Comparison of ENCODE assay signal across 16 cellular contexts in genomic region chr7:135706038-135706742, GRCh38. TPM values are rescaled to one million over a fixed set of nuclear protein-coding genes. Genes with fewer than 3 reads are reported as not detected.
DNase-seq lines count a peak whose midpoint lies in the region; ATAC-seq and TF ChIP-seq lines count a peak whose summit lies in the region.
"Had no signal": no experiment of that assay in that cellular context is flagged by ENCODE, and none has a peak within 500 bp of the region (broad histone marks: within the 10 kb centered on the region; RNA-seq: fewer than 3 reads in every experiment).

No MANE protein-coding gene starts in this region.

- no peak for TF ChIP-seq CTCF in IMR-90 (conservative IDR thresholded peaks at IDR 0.05; ENCODE audit: low read depth, low read length)
- TF ChIP-seq CTCF in PC-9 (conservative IDR thresholded peaks at IDR 0.05), result no peak
- TF ChIP-seq CTCF in esophagus squamous epithelium (IDR thresholded peaks at IDR 0.05), result peak in 1 of 6 experiments; percentile 6
- TF ChIP-seq CTCF in psoas muscle (IDR thresholded peaks at IDR 0.05), result no peak

- CTCF ChIA-PET in IMR-90 (lab: Yijun Ruan, JAX) (interaction anchor here (0.6 kb wide), 1 partner anchor 11 kb away, joined by 3 read pairs; no protein-coding TSS in a partner anchor), PC-9 (lab: Charles Lee) (no interaction called here)

- intact Hi-C loops in IMR-90 (cut with micrococcal nuclease) (no loop called here), PC-9 (cut with micrococcal nuclease; ENCODE audit: unreplicated experiment) (loop anchor here (2.0 kb wide), 1 partner anchor 27 kb away; no protein-coding TSS in a partner anchor), esophagus squamous epithelium (cut with DNase I) (no loop called here), psoas muscle (cut with DNase I) (loop anchor here in 1 of 2 donors (5.0 kb wide), 1 partner anchor 34 kb away; no protein-coding TSS in a partner anchor)
- intact Hi-C loops in activated T-helper 2 cell treated with anti-CD3 and anti-CD28 coated beads, Interferon-gamma antibody, Interleukin-2, Interleukin-4, amounts not matched to agents 10 μg/mL and 5 μg/mL and 100 μg/mL, durations not matched to agents 14 hours and 24 hours and 36 hours (cut with micrococcal nuclease), result no loop called here

- H3K9ac ChIP-seq in IMR-90 (ENCODE audit: low read depth, low read length), result no peak overlapping the region
- H3K9ac ChIP-seq: GM23248 had no signal

- H3K4me1 Mint-ChIP-seq in activated T-helper 2 cell treated with anti-CD3 and anti-CD28 coated beads, Interferon-gamma antibody, Interleukin-2, Interleukin-4, amounts not matched to agents 10 μg/mL and 5 μg/mL and 100 μg/mL, durations not matched to agents 14 hours and 24 hours and 36 hours (ENCODE audit: low read depth), result no peaks in the 10 kb centered on the region

- no peaks in the 10 kb centered on the region for H3K79me2 ChIP-seq in PC-9 (ENCODE audit: low read depth)

- H3K4ac ChIP-seq in IMR-90 (ENCODE audit: low read depth, low read length), result peak overlapping the region; percentile 42

- peaks cover 10% of the 10 kb centered on the region for H3K4me1 ChIP-seq in IMR-90 (ENCODE audit: control insufficient read depth, insufficient read depth, low read length)
- H3K4me1 ChIP-seq in PC-9 (replicated peaks; ENCODE audit: insufficient read depth), result peaks cover 30% of the 10 kb centered on the region
- H3K4me1 ChIP-seq in esophagus squamous epithelium, result peaks cover 13 to 48% (median 17%) of the 10 kb centered on the region in 3 donors
- no peaks in the 10 kb centered on the region for H3K4me1 ChIP-seq in psoas muscle
- H3K4me1 ChIP-seq: BE2C had no signal

- no TSS peak for BruUV-seq in IMR-90 (replicated peaks; lab: Mats Ljungman, UMichigan)
- no TSS peak for BruUV-seq in PC-9 (replicated peaks; lab: Mats Ljungman, UMichigan)

- H3K27me3 ChIP-seq in IMR-90 (ENCODE audit: control insufficient read depth, insufficient read depth, low read length) (no peaks in the 10 kb centered on the region), PC-9 (ENCODE audit: insufficient read depth, low read depth) (no peaks in the 10 kb centered on the region), esophagus squamous epithelium (no peaks in the 10 kb centered on the region), psoas muscle (ENCODE audit: insufficient read depth in 3 of 3, low read length in 2 of 3) (no peaks in the 10 kb centered on the region)
- H3K27me3 ChIP-seq: BE2C, SJSA1 had no signal

- H3K27ac ChIP-seq in IMR-90 (ENCODE audit: insufficient read depth, low read length) (peak overlapping the region; percentile 7; the same call in 1 of the 2 replicates), PC-9 (peak overlapping the region; percentile 93), esophagus squamous epithelium (peak overlapping the region; percentile 75 to 87 (median 81)), psoas muscle (no peak overlapping the region)
- H3K27ac ChIP-seq: GM23248, SJSA1 had no signal

- no peak overlapping the region for H3K56ac ChIP-seq in IMR-90 (ENCODE audit: extremely low read depth, insufficient read depth, low read length)

- no peak overlapping the region for H3K4me3 Mint-ChIP-seq in activated T-helper 2 cell treated with anti-CD3 and anti-CD28 coated beads, Interferon-gamma antibody, Interleukin-2, Interleukin-4, amounts not matched to agents 10 μg/mL and 5 μg/mL and 100 μg/mL, durations not matched to agents 14 hours and 24 hours and 36 hours (ENCODE audit: low read depth)

- 96% methylated on average over 12 of the region's 20 CpGs; no CpG with 5 or more reads in 1 of the 2 experiments for WGBS in IMR-90 (ENCODE audit: extremely low coverage in 2 of 2, insufficient read length in 1 of 2), 2 experiments
- WGBS in esophagus squamous epithelium, 2 donors, result 64 to 79% methylated on average over 13 to 16 of the region's 20 CpGs
- WGBS in psoas muscle, 3 donors, result 71 to 72% (median 72%) methylated on average over 20 of the region's 20 CpGs

- DNase-seq in IMR-90 (no peak), PC-9 (no peak), esophagus squamous epithelium (lab: John Stamatoyannopoulos, UW) (no peak), psoas muscle (peak in 1 of 2 donors; percentile 16), NCI-H1930 (lab: John Stamatoyannopoulos, UW) (no peak)
- no peak for DNase-seq in activated T-helper 2 cell treated with anti-CD3 and anti-CD28 coated beads, Interferon-gamma antibody, Interleukin-2, Interleukin-4, amounts not matched to agents 10 μg/mL and 5 μg/mL and 100 μg/mL, durations not matched to agents 14 hours and 24 hours and 36 hours (ENCODE audit: low spot score)
- DNase-seq: BE2C; CD4-positive, alpha-beta memory T cell; DMS79 treated with DMSO at 0.1 percent for 48 hours; GM23248; NCI-H345; NCI-H526 treated with DMSO at 0.1 percent for 48 hours had no signal

- no peak overlapping the region; the same call in 1 of the 2 replicates for H3K18ac ChIP-seq in IMR-90 (ENCODE audit: low read depth, low read length)

- no peaks in the 10 kb centered on the region for H3K9me2 ChIP-seq in PC-9 (ENCODE audit: insufficient read depth)

- H2AK5ac ChIP-seq in IMR-90 (ENCODE audit: low read depth, low read length), result peak overlapping the region; percentile 61

- H3K36me3 ChIP-seq in IMR-90 (ENCODE audit: control insufficient read depth, insufficient read depth, low read length) (no peaks in the 10 kb centered on the region), PC-9 (ENCODE audit: low read depth) (no peaks in the 10 kb centered on the region), esophagus squamous epithelium (no peaks in the 10 kb centered on the region), psoas muscle (ENCODE audit: insufficient read depth in 1 of 2, low read depth in 1 of 2) (no peaks in the 10 kb centered on the region)
- H3K36me3 ChIP-seq: BE2C, SJSA1 had no signal

- no peaks in the 10 kb centered on the region for H4K20me1 ChIP-seq in IMR-90 (ENCODE audit: insufficient read depth, low read length)
- H4K20me1 ChIP-seq in PC-9 (ENCODE audit: insufficient read depth), result no peaks in the 10 kb centered on the region

- no peaks in the 10 kb centered on the region; a peak in 1 of 4 replicates for H3K79me1 ChIP-seq in IMR-90 (ENCODE audit: low read depth in 1 of 2, low read length in 2 of 2)

- no peak overlapping the region for H3K27ac Mint-ChIP-seq in activated T-helper 2 cell treated with anti-CD3 and anti-CD28 coated beads, Interferon-gamma antibody, Interleukin-2, Interleukin-4, amounts not matched to agents 10 μg/mL and 5 μg/mL and 100 μg/mL, durations not matched to agents 14 hours and 24 hours and 36 hours

- TF ChIP-seq POLR2A in IMR-90 (IDR thresholded peaks at IDR 0.05; ENCODE audit: low read depth, low read length) (no peak), esophagus squamous epithelium (IDR thresholded peaks at IDR 0.05) (no peak)

- peak overlapping the region; percentile 2 for H2BK5ac ChIP-seq in IMR-90 (ENCODE audit: low read depth, low read length, poor library complexity, severe bottlenecking)

- peak overlapping the region; percentile 24; the same call in 1 of the 2 replicates for H2BK120ac ChIP-seq in IMR-90 (ENCODE audit: low read depth, low read length)

- H3K4me2 ChIP-seq in IMR-90 (ENCODE audit: low read depth, low read length), result no peak overlapping the region
- H3K4me2 ChIP-seq in PC-9, result peak overlapping the region; percentile 77

- H3K23ac ChIP-seq in IMR-90 (ENCODE audit: low read depth, low read length), result no peak overlapping the region; the same call in 1 of the 2 replicates

- in situ Hi-C loops in IMR-90 (cut with MboI; ENCODE audit: low sequenced_read_pairs), result no loop called here

- ATAC-seq in IMR-90 (ENCODE audit: low read depth) (no peak), psoas muscle (peak; percentile 71 to 84 (median 82)), GM21423 (IDR thresholded peaks at IDR 0.05; ENCODE audit: unreplicated experiment) (no peak)
- ATAC-seq: HCT116 had no signal

- H3K9me3 ChIP-seq in IMR-90 (ENCODE audit: control insufficient read depth, insufficient read depth, low read length) (no peaks in the 10 kb centered on the region), PC-9 (ENCODE audit: insufficient read depth, low read depth) (no peaks in the 10 kb centered on the region), esophagus squamous epithelium (no peaks in the 10 kb centered on the region), psoas muscle (no peaks in the 10 kb centered on the region)
- H3K9me3 ChIP-seq: BE2C, SJSA1 had no signal

- no peak overlapping the region for H2AK9ac ChIP-seq in IMR-90 (replicated peaks; ENCODE audit: low read depth, low read length, poor library complexity)

- no peaks in the 10 kb centered on the region for H3K9me3 Mint-ChIP-seq in activated T-helper 2 cell treated with anti-CD3 and anti-CD28 coated beads, Interferon-gamma antibody, Interleukin-2, Interleukin-4, amounts not matched to agents 10 μg/mL and 5 μg/mL and 100 μg/mL, durations not matched to agents 14 hours and 24 hours and 36 hours
- H3K9me3 Mint-ChIP-seq: CD4-positive, alpha-beta memory T cell had no signal

- H4K8ac ChIP-seq in IMR-90 (ENCODE audit: low read depth in 2 of 2, low read length in 2 of 2), result peak overlapping the region in 1 of 2 experiments; percentile 17; a peak in 1 of 4 replicates

- H3K27me3 Mint-ChIP-seq in activated T-helper 2 cell treated with anti-CD3 and anti-CD28 coated beads, Interferon-gamma antibody, Interleukin-2, Interleukin-4, amounts not matched to agents 10 μg/mL and 5 μg/mL and 100 μg/mL, durations not matched to agents 14 hours and 24 hours and 36 hours (ENCODE audit: low read depth), result no peaks in the 10 kb centered on the region
- H3K27me3 Mint-ChIP-seq: CD4-positive, alpha-beta memory T cell had no signal

- no peak overlapping the region for H2BK15ac ChIP-seq in IMR-90 (ENCODE audit: low read depth, low read length)

- 0 out of 2 replicates have a peak overlapping the region, but pooled peaks have one; percentile 29 for H3K14ac ChIP-seq in IMR-90 (replicated peaks; ENCODE audit: low read depth, low read length)

- no peak for TF ChIP-seq RAD21 in IMR-90 (IDR thresholded peaks at IDR 0.05; ENCODE audit: low read length)

- peaks cover 24% of the 10 kb centered on the region for H3F3A ChIP-seq in PC-9 (ENCODE audit: insufficient read depth, low read depth)

- POLR2A ChIA-PET in IMR-90 (lab: Charles Lee; ENCODE audit: unreplicated experiment) (no interaction called here), PC-9 (lab: Charles Lee; ENCODE audit: unreplicated experiment) (interaction anchor here (0.6 kb wide), 1 partner anchor 9 kb away, joined by 4 read pairs; no protein-coding TSS in a partner anchor)

- no peak overlapping the region; the same call in 1 of the 2 replicates for H4K91ac ChIP-seq in IMR-90 (ENCODE audit: insufficient read depth, low read depth, low read length)

- H3K4me3 ChIP-seq in IMR-90 (ENCODE audit: insufficient read depth, low read depth, low read length) (no peak overlapping the region), PC-9 (no peak overlapping the region), esophagus squamous epithelium (peak overlapping the region in 1 of 4 donors; percentile 28), psoas muscle (no peak overlapping the region)
- H3K4me3 ChIP-seq: GM23248, SJSA1 had no signal

- 0 out of 2 replicates have a peak overlapping the region, but pooled peaks have one; percentile 5 for H2BK20ac ChIP-seq in IMR-90 (ENCODE audit: low read depth, low read length)

- dilution Hi-C loops in IMR-90 (cut with HindIII; ENCODE audit: low sequenced_read_pairs, unreplicated experiment), result no loop called here

- H3K36me3 Mint-ChIP-seq in activated T-helper 2 cell treated with anti-CD3 and anti-CD28 coated beads, Interferon-gamma antibody, Interleukin-2, Interleukin-4, amounts not matched to agents 10 μg/mL and 5 μg/mL and 100 μg/mL, durations not matched to agents 14 hours and 24 hours and 36 hours (ENCODE audit: low read depth), result no peaks in the 10 kb centered on the region

- peaks cover 27% of the 10 kb centered on the region for H3K9me1 ChIP-seq in IMR-90 (ENCODE audit: insufficient read depth, low read length)

- H2AFZ ChIP-seq in IMR-90 (replicated peaks; ENCODE audit: low read length, poor library complexity) (no peak overlapping the region), PC-9 (no peak overlapping the region)
- H2AFZ ChIP-seq: GM23248 had no signal

- H4K5ac ChIP-seq in IMR-90 (ENCODE audit: low read depth, low read length), result no peak overlapping the region

RNA-seq across cellular contexts. Expression of gene SLC13A4, which starts 21.8 kb away (rescaled TPM):
- total RNA-seq in IMR-90 (2012; rRNA removed) (0.56 TPM in 1 of 2 replicates, not detected in the other), PC-9 (2021) (not detected in 2 replicates), esophagus squamous epithelium (1 to 10 TPM in 3 of 4 donors, under 1 TPM in 1; under 0.01 to 1.9 (median 1.5) TPM), psoas muscle (not detected)
- polyA plus RNA-seq in IMR-90 (2012; rRNA removed) (0.10 TPM in 1 of 2 replicates, not detected in the other), psoas muscle (under 1 TPM; 0.01 to 0.08 (median 0.03) TPM)
- 0.12 and 0.23 TPM in 2 replicates for polyA plus RNA-seq in IMR-90 (2012; cell fraction: cytosol; rRNA removed)
- polyA plus RNA-seq in IMR-90 (2012; cell fraction: nucleus; rRNA removed; ENCODE audit: low replicate concordance), result 0.16 and 0.32 TPM in 2 replicates
- total RNA-seq in activated T-helper 2 cell treated with anti-CD3 and anti-CD28 coated beads, Interferon-gamma antibody, Interleukin-2, Interleukin-4, amounts not matched to agents 10 μg/mL and 5 μg/mL and 100 μg/mL, durations not matched to agents 14 hours and 24 hours and 36 hours, result not detected in 2 replicates
- total RNA-seq: CD4-positive, alpha-beta memory T cell; HT-29; SJSA1 had no signal

RNA-seq across cellular contexts. Expression of gene FAM180A, which starts 42.4 kb away (rescaled TPM):
- 1.3 and 1.4 TPM in 2 replicates for total RNA-seq in IMR-90 (2012; rRNA removed)
- polyA plus RNA-seq in IMR-90 (2012; rRNA removed), result 2.0 and 2.2 TPM in 2 replicates
- polyA plus RNA-seq in IMR-90 (2012; cell fraction: cytosol; rRNA removed), result 0.35 and 1.9 TPM in 2 replicates
- 0.73 and 1.5 TPM in 2 replicates for polyA plus RNA-seq in IMR-90 (2012; cell fraction: nucleus; rRNA removed; ENCODE audit: low replicate concordance)
- not detected in 2 replicates for total RNA-seq in PC-9 (2021)
- 1 to 10 TPM in 1 of 4 donors, under 1 TPM in 3; 0.38 to 5.0 (median 0.60) TPM for total RNA-seq in esophagus squamous epithelium
- total RNA-seq in psoas muscle, result 1 to 10 TPM in 1 of 4 donors, under 1 TPM in 1, not detected in 2; 0.42 to 1.8 TPM
- under 1 TPM; 0.07 to 0.13 (median 0.12) TPM for polyA plus RNA-seq in psoas muscle
- total RNA-seq in activated T-helper 2 cell treated with anti-CD3 and anti-CD28 coated beads, Interferon-gamma antibody, Interleukin-2, Interleukin-4, amounts not matched to agents 10 μg/mL and 5 μg/mL and 100 μg/mL, durations not matched to agents 14 hours and 24 hours and 36 hours, result not detected in 2 replicates
- total RNA-seq: CD4-positive, alpha-beta memory T cell; HT-29 had no signal
- polyA plus RNA-seq: CD4-positive, alpha-beta memory T cell had no signal

RNA-seq across cellular contexts. Expression of gene STMP1, which starts 43.9 kb away (rescaled TPM):
- total RNA-seq in IMR-90 (2012; rRNA removed) (6.1 and 11.9 TPM in 2 replicates), PC-9 (2021) (60.4 and 77.0 TPM in 2 replicates), esophagus squamous epithelium (10 to 100 TPM; 19.2 to 25.6 (median 23.1) TPM), psoas muscle (10 to 100 TPM; 23.9 to 28.0 (median 24.9) TPM)
- polyA plus RNA-seq in IMR-90 (2012; rRNA removed) (22.5 and 28.3 TPM in 2 replicates), psoas muscle (10 to 100 TPM; 17.1 to 42.0 (median 25.8) TPM)
- 5.2 and 13.9 TPM in 2 replicates for polyA plus RNA-seq in IMR-90 (2012; cell fraction: cytosol; rRNA removed)
- 1.3 and 9.0 TPM in 2 replicates for polyA plus RNA-seq in IMR-90 (2012; cell fraction: nucleus; rRNA removed; ENCODE audit: low replicate concordance)
- 24.3 and 25.1 TPM in 2 replicates for total RNA-seq in activated T-helper 2 cell treated with anti-CD3 and anti-CD28 coated beads, Interferon-gamma antibody, Interleukin-2, Interleukin-4, amounts not matched to agents 10 μg/mL and 5 μg/mL and 100 μg/mL, durations not matched to agents 14 hours and 24 hours and 36 hours

Comparison
In these comparisons a context has a peak if more than half of its experiments do, and no peak if none do; other contexts are left out.
1. ATAC-seq: peak in psoas muscle (4 of 4); none in IMR-90 (single experiment) and GM21423 (single experiment).